In the genomic region with DNA sequence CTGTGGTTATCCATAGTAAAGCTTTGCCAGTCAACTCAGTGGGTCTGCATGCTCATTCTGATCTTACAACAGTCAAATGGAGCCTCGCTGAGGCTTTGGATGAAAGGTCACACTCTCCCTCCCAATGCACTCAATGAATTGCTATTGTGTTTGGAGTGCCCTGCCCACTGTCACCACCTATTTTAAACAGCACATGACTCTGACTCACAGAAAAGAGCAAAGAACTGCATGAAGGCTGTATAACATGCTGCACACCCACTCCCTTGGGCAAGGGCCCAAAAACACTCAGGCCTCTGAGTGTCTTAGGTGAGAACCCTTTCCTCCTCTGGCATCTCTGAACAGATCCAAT, we compare ENCODE assay signal across 10 cellular contexts.
DNase-seq lines count a peak whose midpoint lies in the region; ATAC-seq and TF ChIP-seq lines count a peak whose summit lies in the region.
"Had no signal": no experiment of that assay in that cellular context is flagged by ENCODE, and none has a peak within 500 bp of the region (broad histone marks: within the 10 kb centered on the region; RNA-seq: fewer than 3 reads in every experiment).

No MANE protein-coding gene starts in this region.

- H3K27ac ChIP-seq in right atrium auricular region (no peak overlapping the region), Panc1 (ENCODE audit: low read length) (no peak overlapping the region), upper lobe of right lung (peak overlapping the region; percentile 55)
- H3K27ac ChIP-seq: VCaP had no signal

- H3K27ac Mint-ChIP-seq in osteocyte (ENCODE audit: unreplicated experiment) = no peak overlapping the region

- CTCF ChIA-PET in Panc1 (lab: Charles Lee) = interaction anchor here (0.6 kb wide), 1 partner anchor 160 kb away, joined by 4 read pairs; no protein-coding TSS in a partner anchor

- H3K4me3 Mint-ChIP-seq in osteocyte (ENCODE audit: unreplicated experiment) = no peak overlapping the region
- H3K4me3 Mint-ChIP-seq: natural killer cell treated with Interleukin-12 subunit alpha and Interleukin-12 subunit beta and Interleukin-15 and Interleukin-18, amount 100 ng/mL, for 72 hours had no signal

- H3K36me3 ChIP-seq in right atrium auricular region (no peaks in the 10 kb centered on the region), Panc1 (ENCODE audit: control insufficient read depth, insufficient read depth, low read length) (no peaks in the 10 kb centered on the region), upper lobe of right lung (no peaks in the 10 kb centered on the region)

- in situ Hi-C loops in Panc1 (cut with HindIII; ENCODE audit: low pct_unique_long_range_greater_than_20kb, low sequenced_read_pairs) = no loop called here

- DNase-seq in Right ventricle myocardium inferior (ENCODE audit: missing footprints) (no peak), right atrium auricular region (ENCODE audit: low spot score) (no peak), Panc1 (ENCODE audit: low read depth, low spot score) (peak; percentile 47), left ventricle myocardium superior (no peak), upper lobe of right lung (peak; percentile 88), NCI-H187 (lab: John Stamatoyannopoulos, UW) (no peak), osteocyte (ENCODE audit: extremely low spot score, unreplicated experiment) (no peak)
- no peak for DNase-seq in activated CD4-positive, alpha-beta T cell treated with anti-CD3 and anti-CD28 coated beads, Interleukin-2, amount 50 U/mL, for 4 hours

- intact Hi-C loops in Right ventricle myocardium inferior (cut with DNase I) = no loop called here
- intact Hi-C loops in Panc1 (cut with micrococcal nuclease; ENCODE audit: unreplicated experiment) = no loop called here
- intact Hi-C loops in left ventricle myocardium superior (cut with micrococcal nuclease) = no loop called here
- intact Hi-C loops in upper lobe of right lung (cut with DNase I) = no loop called here

- peaks cover 9% of the 10 kb centered on the region for H3K4me1 Mint-ChIP-seq in osteocyte (ENCODE audit: unreplicated experiment)

- H3K27me3 Mint-ChIP-seq in osteocyte (ENCODE audit: unreplicated experiment) = no peaks in the 10 kb centered on the region

- H3K27me3 ChIP-seq in right atrium auricular region (no peaks in the 10 kb centered on the region), Panc1 (ENCODE audit: control insufficient read depth, insufficient read depth, low read length) (no peaks in the 10 kb centered on the region), upper lobe of right lung (no peaks in the 10 kb centered on the region)

- BruUV-seq in Panc1 (replicated peaks; lab: Mats Ljungman, UMichigan) = no TSS peak

- H3K4me3 ChIP-seq in right atrium auricular region (no peak overlapping the region), Panc1 (ENCODE audit: low read depth in 2 of 2, low read length in 2 of 2) (no peak overlapping the region), upper lobe of right lung (no peak overlapping the region)

- ATAC-seq in Right ventricle myocardium inferior = peak; percentile 63
- ATAC-seq in Panc1 = peak; percentile 42
- ATAC-seq in left ventricle myocardium superior = peak; percentile 81
- peak; percentile 87 for ATAC-seq in upper lobe of right lung

- H3K9me3 ChIP-seq in right atrium auricular region (no peaks in the 10 kb centered on the region), Panc1 (ENCODE audit: control insufficient read depth, insufficient read depth, low read depth, low read length) (no peaks in the 10 kb centered on the region), upper lobe of right lung (no peaks in the 10 kb centered on the region)

- H3K4me1 ChIP-seq in right atrium auricular region (peaks cover 0 to 35% of the 10 kb centered on the region in 2 donors), Panc1 (ENCODE audit: control insufficient read depth, insufficient read depth, low read length) (no peaks in the 10 kb centered on the region; the same call in 1 of the 2 replicates), upper lobe of right lung (peaks cover 5% of the 10 kb centered on the region)

- TF ChIP-seq CTCF in right atrium auricular region (IDR thresholded peaks at IDR 0.05) (no peak), Panc1 (IDR thresholded peaks at IDR 0.05) (no peak), upper lobe of right lung (IDR thresholded peaks at IDR 0.05) (no peak), osteocyte (IDR thresholded peaks at IDR 0.05) (no peak)

- no peaks in the 10 kb centered on the region for H3K36me3 Mint-ChIP-seq in osteocyte (ENCODE audit: unreplicated experiment)
- H3K36me3 Mint-ChIP-seq: natural killer cell treated with Interleukin-12 subunit alpha and Interleukin-12 subunit beta and Interleukin-15 and Interleukin-18, amount 100 ng/mL, for 72 hours had no signal

- H3K9me3 Mint-ChIP-seq in osteocyte (ENCODE audit: unreplicated experiment) = no peaks in the 10 kb centered on the region

- POLR2A ChIA-PET in Panc1 (lab: Charles Lee) = no interaction called here

Comparison
In these comparisons a context has a peak if more than half of its experiments do, and no peak if none do; other contexts are left out.
1. DNase-seq: peak in Panc1 (single experiment) and upper lobe of right lung (single experiment); none in Right ventricle myocardium inferior (single experiment), right atrium auricular region (single experiment), left ventricle myocardium superior (single experiment), NCI-H187 (0 of 2), osteocyte (single experiment) and activated CD4-positive, alpha-beta T cell treated with anti-CD3 and anti-CD28 coated beads, Interleukin-2, amount 50 U/mL, for 4 hours (0 of 2).
2. Peak in every context shown above with its lines, with median percentiles within 50 percentile points of each other: ATAC-seq.